In genomic region chr5:141604318-141604717, GRCh38 we compare ENCODE assay signal across 9 cellular contexts. TPM values are rescaled to one million over a fixed set of nuclear protein-coding genes. Genes with fewer than 3 reads are reported as not detected.
DNase-seq lines count a peak whose midpoint lies in the region; ATAC-seq lines count a peak whose summit lies in the region.
"Had no signal": no experiment of that assay in that cellular context is flagged by ENCODE, and none has a peak within 500 bp of the region (broad histone marks: within the 10 kb centered on the region; RNA-seq: fewer than 3 reads in every experiment).

No MANE protein-coding gene starts in this region.

- no peaks in the 10 kb centered on the region for H3K9me3 Mint-ChIP-seq in activated T-cell treated with anti-CD3 and anti-CD28 coated beads, Interleukin-2, amount 50 U/mL, for 4 hours
- H3K9me3 Mint-ChIP-seq in natural killer cell treated with Interleukin-12 subunit alpha and Interleukin-12 subunit beta and Interleukin-15 and Interleukin-18, amount 100 ng/mL, for 72 hours, result no peaks in the 10 kb centered on the region

- peak overlapping the region; percentile 87 to 91 for H3K27ac Mint-ChIP-seq in natural killer cell treated with Interleukin-12 subunit alpha and Interleukin-12 subunit beta and Interleukin-15 and Interleukin-18, amount 100 ng/mL, for 72 hours

- peak overlapping the region; percentile 68 for H3K27ac ChIP-seq in SJSA1
- H3K27ac ChIP-seq: cardiac muscle cell had no signal

- no peak overlapping the region for H3K4me3 ChIP-seq in SJSA1
- H3K4me3 ChIP-seq: cardiac muscle cell had no signal

- H3K36me3 ChIP-seq in SJSA1, result peaks cover 3% of the 10 kb centered on the region; the same call in 1 of the 2 replicates
- H3K36me3 ChIP-seq: cardiac muscle cell had no signal

- peaks cover 13% of the 10 kb centered on the region for H3K4me1 ChIP-seq in SJSA1 (replicated peaks)

- H3K4me3 Mint-ChIP-seq in activated T-cell treated with anti-CD3 and anti-CD28 coated beads, Interleukin-2, amount 50 U/mL, for 4 hours, result peak overlapping the region; percentile 50
- H3K4me3 Mint-ChIP-seq in natural killer cell treated with Interleukin-12 subunit alpha and Interleukin-12 subunit beta and Interleukin-15 and Interleukin-18, amount 100 ng/mL, for 72 hours, result peak overlapping the region; percentile 75

- peaks cover 92% of the 10 kb centered on the region for H3K4me1 Mint-ChIP-seq in activated T-cell treated with anti-CD3 and anti-CD28 coated beads, Interleukin-2, amount 50 U/mL, for 4 hours (ENCODE audit: low read depth)
- H3K4me1 Mint-ChIP-seq in natural killer cell treated with Interleukin-12 subunit alpha and Interleukin-12 subunit beta and Interleukin-15 and Interleukin-18, amount 100 ng/mL, for 72 hours (ENCODE audit: low read depth in 2 of 2), result peaks cover 50 to 78% of the 10 kb centered on the region in 2 donors

- no peaks in the 10 kb centered on the region for H3K27me3 Mint-ChIP-seq in activated T-cell treated with anti-CD3 and anti-CD28 coated beads, Interleukin-2, amount 50 U/mL, for 4 hours (ENCODE audit: low read depth)
- no peaks in the 10 kb centered on the region for H3K27me3 Mint-ChIP-seq in natural killer cell treated with Interleukin-12 subunit alpha and Interleukin-12 subunit beta and Interleukin-15 and Interleukin-18, amount 100 ng/mL, for 72 hours

- no peaks in the 10 kb centered on the region for H3K9me3 ChIP-seq in SJSA1 (replicated peaks)

- ATAC-seq in activated T-cell treated with anti-CD3 and anti-CD28 coated beads, Interleukin-2, amount 50 U/mL, for 4 hours, result peak; percentile 32 to 35
- peak; percentile 65 to 80 for ATAC-seq in natural killer cell treated with Interleukin-12 subunit alpha and Interleukin-12 subunit beta and Interleukin-15 and Interleukin-18, amount 100 ng/mL, for 72 hours
- ATAC-seq in GM19467 (IDR thresholded peaks at IDR 0.05; ENCODE audit: unreplicated experiment) (no peak), GM19351 (IDR thresholded peaks at IDR 0.05; ENCODE audit: unreplicated experiment) (no peak)

- H3K27me3 ChIP-seq in SJSA1 (replicated peaks), result no peaks in the 10 kb centered on the region
- H3K27me3 ChIP-seq: cardiac muscle cell had no signal

- no peak for DNase-seq in activated T-cell treated with anti-CD3 and anti-CD28 coated beads, Interleukin-2, amount 50 U/mL, for 4 hours
- DNase-seq in activated T-cell treated with anti-CD3 and anti-CD28 coated beads, Interleukin-2, amount 50 U/mL, for 1 hour, result no peak
- DNase-seq in SJSA1 (ENCODE audit: low read depth in 1 of 2, low spot score in 2 of 2) (peak; percentile 64 to 83), epidermal melanocyte (ENCODE audit: insufficient read length, low spot score) (peak; percentile 51), NCI-H510A (lab: John Stamatoyannopoulos, UW) (no peak)
- DNase-seq in natural killer cell treated with Interleukin-12 subunit alpha and Interleukin-12 subunit beta and Interleukin-15 and Interleukin-18, amount 100 ng/mL, for 72 hours (ENCODE audit: low spot score), result no peak

- H3K36me3 Mint-ChIP-seq in activated T-cell treated with anti-CD3 and anti-CD28 coated beads, Interleukin-2, amount 50 U/mL, for 4 hours (ENCODE audit: insufficient read depth), result peaks cover 5% of the 10 kb centered on the region
- H3K36me3 Mint-ChIP-seq in natural killer cell treated with Interleukin-12 subunit alpha and Interleukin-12 subunit beta and Interleukin-15 and Interleukin-18, amount 100 ng/mL, for 72 hours, result peaks cover 6% of the 10 kb centered on the region

RNA-seq across cellular contexts. Expression of gene DIAPH1, which starts 14.5 kb away (rescaled TPM):
- total RNA-seq in activated T-cell treated with anti-CD3 and anti-CD28 coated beads, Interleukin-2, amount 50 U/mL, for 4 hours, result 100 to 1,000 TPM; 243 to 289 (median 269) TPM
- 44.5 and 48.7 TPM in 2 replicates for total RNA-seq in SJSA1 (2014; rRNA removed; shearing (Covaris generic))
- total RNA-seq in natural killer cell treated with Interleukin-12 subunit alpha and Interleukin-12 subunit beta and Interleukin-15 and Interleukin-18, amount 100 ng/mL, for 72 hours, result 100 to 1,000 TPM; 280 to 289 TPM

RNA-seq across cellular contexts. Expression of gene HDAC3, which starts 32.3 kb away (rescaled TPM):
- total RNA-seq in activated T-cell treated with anti-CD3 and anti-CD28 coated beads, Interleukin-2, amount 50 U/mL, for 4 hours, result 10 to 100 TPM; 66.1 to 73.8 (median 71.7) TPM
- 85.9 and 93.9 TPM in 2 replicates for total RNA-seq in SJSA1 (2014; rRNA removed; shearing (Covaris generic))
- 100 to 1,000 TPM in 1 of 2 donors, 10 to 100 TPM in 1; 80.0 to 128 TPM for total RNA-seq in natural killer cell treated with Interleukin-12 subunit alpha and Interleukin-12 subunit beta and Interleukin-15 and Interleukin-18, amount 100 ng/mL, for 72 hours

RNA-seq across cellular contexts. Expression of gene RELL2, which starts 32.5 kb away (rescaled TPM):
- total RNA-seq in activated T-cell treated with anti-CD3 and anti-CD28 coated beads, Interleukin-2, amount 50 U/mL, for 4 hours, result 10 to 100 TPM; 25.8 to 30.4 (median 29.5) TPM
- total RNA-seq in SJSA1 (2014; rRNA removed; shearing (Covaris generic)), result 5.8 and 10.1 TPM in 2 replicates
- 10 to 100 TPM in 1 of 2 donors, 1 to 10 TPM in 1; 8.1 to 39.3 TPM for total RNA-seq in natural killer cell treated with Interleukin-12 subunit alpha and Interleukin-12 subunit beta and Interleukin-15 and Interleukin-18, amount 100 ng/mL, for 72 hours

RNA-seq across cellular contexts. Expression of gene FCHSD1, which starts 46.9 kb away (rescaled TPM):
- 10 to 100 TPM; 20.5 to 29.7 (median 22.1) TPM for total RNA-seq in activated T-cell treated with anti-CD3 and anti-CD28 coated beads, Interleukin-2, amount 50 U/mL, for 4 hours
- total RNA-seq in SJSA1 (2014; rRNA removed; shearing (Covaris generic)), result 33.2 and 35.8 TPM in 2 replicates
- total RNA-seq in natural killer cell treated with Interleukin-12 subunit alpha and Interleukin-12 subunit beta and Interleukin-15 and Interleukin-18, amount 100 ng/mL, for 72 hours, result 10 to 100 TPM; 35.6 to 56.4 TPM

Comparison
In these comparisons a context has a peak if more than half of its experiments do, and no peak if none do; other contexts are left out.
1. ATAC-seq: peak in activated T-cell treated with anti-CD3 and anti-CD28 coated beads, Interleukin-2, amount 50 U/mL, for 4 hours (2 of 2) and natural killer cell treated with Interleukin-12 subunit alpha and Interleukin-12 subunit beta and Interleukin-15 and Interleukin-18, amount 100 ng/mL, for 72 hours (2 of 2); none in GM19467 (single experiment) and GM19351 (single experiment).
2. DNase-seq: peak in SJSA1 (2 of 2) and epidermal melanocyte (single experiment); none in activated T-cell treated with anti-CD3 and anti-CD28 coated beads, Interleukin-2, amount 50 U/mL, for 4 hours (single experiment), activated T-cell treated with anti-CD3 and anti-CD28 coated beads, Interleukin-2, amount 50 U/mL, for 1 hour (single experiment), natural killer cell treated with Interleukin-12 subunit alpha and Interleukin-12 subunit beta and Interleukin-15 and Interleukin-18, amount 100 ng/mL, for 72 hours (single experiment) and NCI-H510A (single experiment).